8 cellular contexts compared by ENCODE assay signal in genomic region chr3:171459130-171459941, GRCh38. TPM values are rescaled to one million over a fixed set of nuclear protein-coding genes. Genes with fewer than 3 reads are reported as not detected.
DNase-seq lines count a peak whose midpoint lies in the region; ATAC-seq, FAIRE-seq and TF ChIP-seq lines count a peak whose summit lies in the region.

No MANE protein-coding gene starts in this region.

- H3K27ac ChIP-seq in A549 (peak overlapping the region; percentile 67 to 83; a peak in 5 of 6 replicates), ovary (peak overlapping the region in 1 of 2 donors; percentile 29), uterus (peak overlapping the region; percentile 67 to 72)

- no peak for TF ChIP-seq EP300 in A549 (IDR thresholded peaks at IDR 0.05)
- no peak for TF ChIP-seq EP300 in ovary (IDR thresholded peaks at IDR 0.05)

- no peaks in the 10 kb centered on the region for H3K9me3 Mint-ChIP-seq in activated naive CD4-positive, alpha-beta T cell treated with anti-CD3 and anti-CD28 coated beads, Interleukin-2, amount 10 ng/mL, durations not matched to agents 7 days and 5 days

- intact Hi-C loops in head of caudate nucleus (cut with DNase I) = loop anchor here (10.0 kb wide), 2 partner anchors 65 to 135 kb away; no protein-coding TSS in a partner anchor
- intact Hi-C loops in ovary (cut with DNase I) = no loop called here
- intact Hi-C loops in uterus (cut with DNase I; ENCODE audit: low total_unique reads) = no loop called here

- TF ChIP-seq CTCF in A549 (IDR thresholded peaks at IDR 0.05) (no peak), ovary (IDR thresholded peaks at IDR 0.05) (no peak), uterus (IDR thresholded peaks at IDR 0.05) (no peak)

- TF ChIP-seq RAD21 in A549 (conservative IDR thresholded peaks at IDR 0.05 in 1 of 2, IDR thresholded peaks at IDR 0.05 in 1 of 2) = no peak

- peak overlapping the region; percentile 94 for H3K4me3 Mint-ChIP-seq in activated naive CD4-positive, alpha-beta T cell treated with anti-CD3 and anti-CD28 coated beads, Interleukin-2, amount 10 ng/mL, durations not matched to agents 7 days and 5 days

- H3K4me3 ChIP-seq in A549 (peak overlapping the region; percentile 87), ovary (peak overlapping the region; percentile 80), uterus (peak overlapping the region; percentile 52 to 61)

- H3K9me3 ChIP-seq in A549 (no peaks in the 10 kb centered on the region), ovary (no peaks in the 10 kb centered on the region), uterus (no peaks in the 10 kb centered on the region)

- peaks cover 53% of the 10 kb centered on the region for H3K4me1 Mint-ChIP-seq in activated naive CD4-positive, alpha-beta T cell treated with anti-CD3 and anti-CD28 coated beads, Interleukin-2, amount 10 ng/mL, durations not matched to agents 7 days and 5 days

- H3K36me3 ChIP-seq in ovary (no peaks in the 10 kb centered on the region), uterus (no peaks in the 10 kb centered on the region)

- DNase-seq in A549 (ENCODE audit: low read depth in 1 of 2, low spot score in 1 of 2) (peak in 1 of 2 experiments; percentile 13), H54 (ENCODE audit: insufficient read length, low spot score) (peak; percentile 19), RCC 7860 (ENCODE audit: low spot score) (peak; percentile 25), head of caudate nucleus (peak; percentile 25 to 77 (median 55)), ovary (peak; percentile 12 to 41 (median 27)), uterus (peak; percentile 21 to 28), SKM-1 (lab: John Stamatoyannopoulos, UW; ENCODE audit: unreplicated experiment) (no peak)
- DNase-seq in activated naive CD4-positive, alpha-beta T cell treated with anti-CD3 and anti-CD28 coated beads, Interleukin-2, amount 10 ng/mL, durations not matched to agents 7 days and 5 days = peak; percentile 74

- 0 out of 3 replicates have a peak, but pooled peaks cover 6% of the 10 kb centered on the region for H3K4me1 ChIP-seq in A549
- H3K4me1 ChIP-seq in ovary (ENCODE audit: insufficient read depth) = peaks cover 3% of the 10 kb centered on the region
- H3K4me1 ChIP-seq in uterus = no peaks in the 10 kb centered on the region

- peak; percentile 42 to 64; a peak in 5 of 6 replicates for ATAC-seq in A549

- peak overlapping the region; percentile 90 for H3K27ac Mint-ChIP-seq in activated naive CD4-positive, alpha-beta T cell treated with anti-CD3 and anti-CD28 coated beads, Interleukin-2, amount 10 ng/mL, durations not matched to agents 7 days and 5 days

- H3K27me3 Mint-ChIP-seq in activated naive CD4-positive, alpha-beta T cell treated with anti-CD3 and anti-CD28 coated beads, Interleukin-2, amount 10 ng/mL, durations not matched to agents 7 days and 5 days = no peaks in the 10 kb centered on the region

- POLR2A ChIA-PET in A549 (lab: Yijun Ruan, JAX) = interaction anchor here (1.0 kb wide), 1 partner anchor 65 kb away, joined by 3 read pairs; no protein-coding TSS in a partner anchor

- H3K4me2 ChIP-seq in A549 = peak overlapping the region; percentile 74

- FAIRE-seq in A549 (lab: Jason Lieb, UNC) (no peak), H54 (lab: Jason Lieb, UNC) (no peak), RCC 7860 (lab: Jason Lieb, UNC) (no peak)

- WGBS in A549 (ENCODE audit: missing lambda C conversion rate) = 18% methylated on average over 24 of the region's 36 CpGs
- WGBS in ovary, 3 donors = 1 to 2% (median 1%) methylated on average over 27 to 36 of the region's 36 CpGs

- CTCF ChIA-PET in A549 (lab: Yijun Ruan, JAX) = interaction anchor here (0.6 to 1.2 kb wide), 2 partner anchors 96 to 284 kb away, joined by 3 read pairs; no protein-coding TSS in a partner anchor
- CTCF ChIA-PET in activated naive CD4-positive, alpha-beta T cell treated with anti-CD3 and anti-CD28 coated beads, Interleukin-2, amount 10 ng/mL, durations not matched to agents 7 days and 5 days (lab: Charles Lee) = interaction anchor here (1.0 to 1.8 kb wide), 4 partner anchors 31 to 296 kb away, joined by 3 to 4 read pairs (median 4); no protein-coding TSS in a partner anchor

- peaks cover 9% of the 10 kb centered on the region for H3K36me3 Mint-ChIP-seq in activated naive CD4-positive, alpha-beta T cell treated with anti-CD3 and anti-CD28 coated beads, Interleukin-2, amount 10 ng/mL, durations not matched to agents 7 days and 5 days

- no peak for TF ChIP-seq POLR2A in A549 (IDR thresholded peaks at IDR 0.05; ENCODE audit: low read length)
- TF ChIP-seq POLR2A in H54 (IDR thresholded peaks at IDR 0.05; ENCODE audit: low read depth, low read length) = no peak
- TF ChIP-seq POLR2A in ovary (IDR thresholded peaks at IDR 0.05) = no peak
- TF ChIP-seq POLR2A in uterus (IDR thresholded peaks at IDR 0.05) = no peak

- H3K27me3 ChIP-seq in ovary (no peaks in the 10 kb centered on the region), uterus (no peaks in the 10 kb centered on the region)

TF ChIP-seq in A549, 52 proteins besides CTCF, POLR2A, EP300 and RAD21:
- TF ChIP-seq CEBPB (IDR thresholded peaks at IDR 0.05) (no peak), E2F6 (IDR thresholded peaks at IDR 0.05; ENCODE audit: borderline replicate concordance, low read depth) (no peak), HDAC2 (IDR thresholded peaks at IDR 0.05) (no peak), POLR2AphosphoS2 (conservative IDR thresholded peaks at IDR 0.05; ENCODE audit: low read length) (no peak), TP53 (CRISPR knock-in tag; IDR thresholded peaks at IDR 0.05) (no peak), ESRRA (IDR thresholded peaks at IDR 0.05; ENCODE audit: borderline replicate concordance, low read length) (no peak), PHF8 (IDR thresholded peaks at IDR 0.05; ENCODE audit: borderline replicate concordance, low read depth) (no peak), HOXB13 (CRISPR knock-in tag; IDR thresholded peaks at IDR 0.05; ENCODE audit: low read depth) (no peak), CHD2 (IDR thresholded peaks at IDR 0.05; ENCODE audit: low read length, partially characterized antibody) (no peak), HOXA7 (CRISPR knock-in tag; IDR thresholded peaks at IDR 0.05) (no peak), FOXS1 (CRISPR knock-in tag; IDR thresholded peaks at IDR 0.05) (no peak), HES2 (IDR thresholded peaks at IDR 0.05) (no peak), TFCP2L1 (CRISPR knock-in tag; IDR thresholded peaks at IDR 0.05) (no peak), CBX2 (IDR thresholded peaks at IDR 0.05; ENCODE audit: borderline replicate concordance, low read depth) (no peak), CBX8 (IDR thresholded peaks at IDR 0.05) (no peak), ELK1 (IDR thresholded peaks at IDR 0.05; ENCODE audit: low read depth, low read length) (no peak)
TF ChIP-seq in A549: peak in this region for 0.

RNA-seq across cellular contexts. Expression of gene TNIK, which starts 0.9 kb away (rescaled TPM):
- polyA plus RNA-seq in A549 (2011; rRNA removed) (1.6 and 1.8 TPM in 2 replicates), A549 (2017; fragmentation: RNase III; extraction: RNeasy Plus Mini Kit Qiagen cat#74134 plus additional on column Dnase treatment) (1.7 to 2.5 TPM (median 1.8 TPM) in 3 replicates), ovary (1 to 10 TPM; 1.1 to 9.5 TPM)
- 0.20 and 0.23 TPM in 2 replicates for polyA plus RNA-seq in A549 (2012; cell fraction: cytosol; rRNA removed)
- polyA plus RNA-seq in A549 (2012; cell fraction: nucleus; rRNA removed) = 0.22 and 0.30 TPM in 2 replicates
- polyA minus RNA-seq in A549 (2011; rRNA and poly(A)+ RNA removed) = 1.1 and 2.2 TPM in 2 replicates
- total RNA-seq in ovary (1 to 10 TPM; 2.2 to 6.3 (median 4.5) TPM), uterus (10 to 100 TPM in 1 of 4 donors, 1 to 10 TPM in 3; 1.5 to 20.3 (median 7.7) TPM)
